Comparison of ENCODE assay signal across 21 cellular contexts in genomic region chr3:108102420-108103039, GRCh38. TPM values are rescaled to one million over a fixed set of nuclear protein-coding genes. Genes with fewer than 3 reads are reported as not detected.
DNase-seq lines count a peak whose midpoint lies in the region; ATAC-seq and TF ChIP-seq lines count a peak whose summit lies in the region.
"Had no signal": no experiment of that assay in that cellular context is flagged by ENCODE, and none has a peak within 500 bp of the region (broad histone marks: within the 10 kb centered on the region; RNA-seq: fewer than 3 reads in every experiment).

No MANE protein-coding gene starts in this region.

- peak overlapping the region in 9 of 11 experiments; percentile 74 to 87 (median 83); a peak in 18 of 22 replicates for H3K27ac ChIP-seq in BLaER1 treated with 17β-estradiol and CSF1 and Interleukin-3, amounts not matched to agents 10 nM and 100 nM
- H3K27ac ChIP-seq in WERI-Rb-1: no peak overlapping the region
- H3K27ac ChIP-seq in colonic mucosa: no peak overlapping the region
- H3K27ac ChIP-seq: cardiac muscle cell, ovary, transverse colon had no signal

- TF ChIP-seq CTCF in WERI-Rb-1 (IDR thresholded peaks at IDR 0.05; ENCODE audit: low read depth, low read length) (no peak), colonic mucosa (IDR thresholded peaks at IDR 0.05) (no peak)

- H3K4me1 Mint-ChIP-seq in immature natural killer cell: peaks cover 64 to 66% of the 10 kb centered on the region in 2 donors

- peaks cover 0 to 4% (median under 1%) of the 10 kb centered on the region in 3 donors for H3K36me3 Mint-ChIP-seq in immature natural killer cell

- H3K9me3 ChIP-seq in BLaER1 treated with 17β-estradiol and CSF1 and Interleukin-3, amounts not matched to agents 10 nM and 100 nM (replicated peaks in 1 of 11): no peaks in the 10 kb centered on the region
- no peaks in the 10 kb centered on the region for H3K9me3 ChIP-seq in WERI-Rb-1 (ENCODE audit: severe bottlenecking)
- H3K9me3 ChIP-seq in colonic mucosa: no peaks in the 10 kb centered on the region
- H3K9me3 ChIP-seq: ovary, transverse colon had no signal

- peak; percentile 93 for DNase-seq in OCI-M1 (lab: John Stamatoyannopoulos, UW)
- no peak for DNase-seq in immature natural killer cell
- no peak for DNase-seq in NCI-H1105 treated with DMSO at 0.1 percent for 48 hours (lab: John Stamatoyannopoulos, UW)
- DNase-seq in WERI-Rb-1: no peak
- no peak for DNase-seq in colonic mucosa
- DNase-seq in NCI-H2196 treated with DMSO at 0.1 percent for 48 hours (lab: John Stamatoyannopoulos, UW; ENCODE audit: unreplicated experiment): no peak
- DNase-seq: activated CD4-positive, alpha-beta T cell treated with anti-CD3 and anti-CD28 coated beads, Interleukin-2, amount 10 ng/mL, durations not matched to agents 7 days and 5 days; activated naive CD8-positive, alpha-beta T cell treated with anti-CD3 and anti-CD28 coated beads, Interleukin-2, amount 10 ng/mL, durations not matched to agents 7 days and 5 days; activated T-cell treated with anti-CD3 and anti-CD28 coated beads, Interleukin-2, amount 50 U/mL, for 1 hour; effector CD4-positive, alpha-beta T cell; hippocampal formation; kidney glomerular epithelial cell; NCI-H2029; NCI-H524 treated with DMSO at 0.1 percent for 48 hours; ovary; stimulated activated CD4-positive, alpha-beta T cell treated with anti-CD3 and anti-CD28 coated beads, Interleukin-4, amount 100 ng/mL, for 24 hours; T-helper 1 cell; transverse colon had no signal

- no peak overlapping the region for H3K4me3 ChIP-seq in BLaER1 treated with 17β-estradiol and CSF1 and Interleukin-3, amounts not matched to agents 10 nM and 100 nM
- H3K4me3 ChIP-seq in WERI-Rb-1 (ENCODE audit: low read depth, low read length) (no peak overlapping the region), colonic mucosa (no peak overlapping the region)
- H3K4me3 ChIP-seq: cardiac muscle cell, ovary, transverse colon had no signal

- H3K27me3 Mint-ChIP-seq in immature natural killer cell (ENCODE audit: low read depth in 3 of 3): peaks cover 3 to 15% (median 7%) of the 10 kb centered on the region in 3 donors
- H3K27me3 Mint-ChIP-seq: activated CD4-positive, alpha-beta T cell treated with anti-CD3 and anti-CD28 coated beads, Interleukin-2, amount 10 ng/mL, durations not matched to agents 7 days and 5 days had no signal

- peak overlapping the region; percentile 9 to 40 (median 16) for H3K4me3 Mint-ChIP-seq in immature natural killer cell
- H3K4me3 Mint-ChIP-seq: activated CD4-positive, alpha-beta T cell treated with anti-CD3 and anti-CD28 coated beads, Interleukin-2, amount 10 ng/mL, durations not matched to agents 7 days and 5 days; activated naive CD8-positive, alpha-beta T cell treated with anti-CD3 and anti-CD28 coated beads, Interleukin-2, amount 10 ng/mL, durations not matched to agents 7 days and 5 days had no signal

- intact Hi-C loops in colonic mucosa (cut with DNase I): no loop called here

- H4K20me1 ChIP-seq in BLaER1 treated with 17β-estradiol and CSF1 and Interleukin-3, amounts not matched to agents 10 nM and 100 nM: no peaks in the 10 kb centered on the region

- peaks cover 45 to 65% (median 56%) of the 10 kb centered on the region in 10 experiments for H3K4me1 ChIP-seq in BLaER1 treated with 17β-estradiol and CSF1 and Interleukin-3, amounts not matched to agents 10 nM and 100 nM
- no peaks in the 10 kb centered on the region for H3K4me1 ChIP-seq in colonic mucosa

- peak overlapping the region; percentile 41 to 90 (median 82) for H3K4me2 ChIP-seq in BLaER1 treated with 17β-estradiol and CSF1 and Interleukin-3, amounts not matched to agents 10 nM and 100 nM

- ATAC-seq in HG02885 (IDR thresholded peaks at IDR 0.05; ENCODE audit: poor library complexity, unreplicated experiment): peak; percentile 23

- no peaks in the 10 kb centered on the region for H3K27me3 ChIP-seq in BLaER1 treated with 17β-estradiol and CSF1 and Interleukin-3, amounts not matched to agents 10 nM and 100 nM
- H3K27me3 ChIP-seq in WERI-Rb-1 (ENCODE audit: insufficient read depth, low read depth, severe bottlenecking) (no peaks in the 10 kb centered on the region), colonic mucosa (no peaks in the 10 kb centered on the region)
- H3K27me3 ChIP-seq: cardiac muscle cell, ovary, transverse colon had no signal

- H3K9ac ChIP-seq in BLaER1 treated with 17β-estradiol and CSF1 and Interleukin-3, amounts not matched to agents 10 nM and 100 nM: 0 out of 22 replicates have a peak overlapping the region, but pooled peaks of 2 of the 11 experiments have one; percentile 7 to 10
- no peak overlapping the region for H3K9ac ChIP-seq in colonic mucosa (ENCODE audit: low read depth in 2 of 2, low read length in 2 of 2)

- no peaks in the 10 kb centered on the region for H3K36me3 ChIP-seq in BLaER1 treated with 17β-estradiol and CSF1 and Interleukin-3, amounts not matched to agents 10 nM and 100 nM
- H3K36me3 ChIP-seq in WERI-Rb-1 (no peaks in the 10 kb centered on the region), colonic mucosa (no peaks in the 10 kb centered on the region)
- H3K36me3 ChIP-seq: cardiac muscle cell, ovary, transverse colon had no signal

- peak overlapping the region; percentile 67 to 100 (median 84) for H3K27ac Mint-ChIP-seq in immature natural killer cell
- H3K27ac Mint-ChIP-seq: activated CD4-positive, alpha-beta T cell treated with anti-CD3 and anti-CD28 coated beads, Interleukin-2, amount 10 ng/mL, durations not matched to agents 7 days and 5 days; activated naive CD8-positive, alpha-beta T cell treated with anti-CD3 and anti-CD28 coated beads, Interleukin-2, amount 10 ng/mL, durations not matched to agents 7 days and 5 days had no signal

- no peaks in the 10 kb centered on the region for H3K9me3 Mint-ChIP-seq in immature natural killer cell
- H3K9me3 Mint-ChIP-seq: activated CD4-positive, alpha-beta T cell treated with anti-CD3 and anti-CD28 coated beads, Interleukin-2, amount 10 ng/mL, durations not matched to agents 7 days and 5 days; activated naive CD8-positive, alpha-beta T cell treated with anti-CD3 and anti-CD28 coated beads, Interleukin-2, amount 10 ng/mL, durations not matched to agents 7 days and 5 days had no signal

RNA-seq across cellular contexts. Expression of gene CD47, which starts 11.7 kb away (rescaled TPM):
- 100 to 1,000 TPM; 291 to 313 (median 291) TPM for polyA plus RNA-seq in immature natural killer cell
- total RNA-seq in colonic mucosa: 100 to 1,000 TPM in 1 of 2 donors, 10 to 100 TPM in 1; 68.1 to 101 TPM

Comparison
In these comparisons a context has a peak if more than half of its experiments do, and no peak if none do; other contexts are left out.
1. H3K27ac ChIP-seq: peak in BLaER1 treated with 17β-estradiol and CSF1 and Interleukin-3, amounts not matched to agents 10 nM and 100 nM (9 of 11); none in WERI-Rb-1 (single experiment) and colonic mucosa (single experiment).